28 cellular contexts compared by ENCODE assay signal in genomic region chr11:94398101-94398500, GRCh38. TPM values are rescaled to one million over a fixed set of nuclear protein-coding genes. Genes with fewer than 3 reads are reported as not detected.
"Had no signal": no experiment of that assay in that cellular context is flagged by ENCODE, and none has a peak within 500 bp of the region (broad histone marks: within the 10 kb centered on the region; RNA-seq: fewer than 3 reads in every experiment).

No MANE protein-coding gene starts in this region.

- H3K9me3 ChIP-seq: esophagus squamous epithelium, gastrocnemius medialis, heart right ventricle, left lung, lower lobe of right lung had no signal

- H3K4me1 ChIP-seq: gastrocnemius medialis had no signal

- DNase-seq: dermis blood vessel endothelial cell; effector CD4-positive, alpha-beta T cell; effector memory CD4-positive, alpha-beta T cell; erythroblast; esophagus squamous epithelium; foreskin fibroblast; foreskin melanocyte; gastrocnemius medialis; glutamatergic neuron; head of caudate nucleus; heart right ventricle; hippocampal formation; left cardiac atrium; left lung; left ventricle myocardium superior; lower lobe of right lung; mammary epithelial cell; mesendoderm; midbrain; naive thymus-derived CD4-positive, alpha-beta T cell had no signal

- FAIRE-seq: colon, islet of Langerhans, keratinocyte had no signal

- H3K4me3 ChIP-seq: coronary artery, esophagus squamous epithelium, gastrocnemius medialis, heart right ventricle, left lung, lower lobe of right lung had no signal

- ATAC-seq: esophagus mucosa; gastrocnemius medialis; heart right ventricle; left cardiac atrium; left lung; left ventricle myocardium superior; lower lobe of right lung; naive thymus-derived CD4-positive, alpha-beta T cell had no signal

- H3K36me3 ChIP-seq: esophagus squamous epithelium, gastrocnemius medialis, heart right ventricle, left lung, lower lobe of right lung had no signal

- H3K27ac ChIP-seq: coronary artery, epithelial cell of prostate, esophagus squamous epithelium, gastrocnemius medialis, heart right ventricle, left lung, lower lobe of right lung had no signal

RNA-seq across cellular contexts. Expression of gene GPR83, which starts 3.1 kb away (rescaled TPM):
- total RNA-seq: dermis blood vessel endothelial cell, esophagus mucosa, esophagus squamous epithelium, glomerular endothelial cell, kidney epithelial cell, lower lobe of right lung had no signal
